In genomic region chr7:137900137-137900536, GRCh38 we compare ENCODE assay signal across 1 cellular context.
TF ChIP-seq lines count a peak whose summit lies in the region.

No MANE protein-coding gene starts in this region.

TF ChIP-seq in GM23338, 12 proteins besides CTCF, POLR2A, EP300 and RAD21 (continued from another document):
- TF ChIP-seq ZNF462 (CRISPR knock-in tag; IDR thresholded peaks at IDR 0.05): no peak
- TF ChIP-seq NANOG (IDR thresholded peaks at IDR 0.05; ENCODE audit: borderline replicate concordance): no peak
- TF ChIP-seq ZNF331 (CRISPR knock-in tag; IDR thresholded peaks at IDR 0.05; ENCODE audit: low read depth): no peak
- no peak for TF ChIP-seq ETS1 (IDR thresholded peaks at IDR 0.05)
- TF ChIP-seq JUNB (IDR thresholded peaks at IDR 0.05; ENCODE audit: unreplicated experiment): no peak
- no peak for TF ChIP-seq STAT1 (IDR thresholded peaks at IDR 0.05; ENCODE audit: unreplicated experiment)
